In the genomic region with DNA sequence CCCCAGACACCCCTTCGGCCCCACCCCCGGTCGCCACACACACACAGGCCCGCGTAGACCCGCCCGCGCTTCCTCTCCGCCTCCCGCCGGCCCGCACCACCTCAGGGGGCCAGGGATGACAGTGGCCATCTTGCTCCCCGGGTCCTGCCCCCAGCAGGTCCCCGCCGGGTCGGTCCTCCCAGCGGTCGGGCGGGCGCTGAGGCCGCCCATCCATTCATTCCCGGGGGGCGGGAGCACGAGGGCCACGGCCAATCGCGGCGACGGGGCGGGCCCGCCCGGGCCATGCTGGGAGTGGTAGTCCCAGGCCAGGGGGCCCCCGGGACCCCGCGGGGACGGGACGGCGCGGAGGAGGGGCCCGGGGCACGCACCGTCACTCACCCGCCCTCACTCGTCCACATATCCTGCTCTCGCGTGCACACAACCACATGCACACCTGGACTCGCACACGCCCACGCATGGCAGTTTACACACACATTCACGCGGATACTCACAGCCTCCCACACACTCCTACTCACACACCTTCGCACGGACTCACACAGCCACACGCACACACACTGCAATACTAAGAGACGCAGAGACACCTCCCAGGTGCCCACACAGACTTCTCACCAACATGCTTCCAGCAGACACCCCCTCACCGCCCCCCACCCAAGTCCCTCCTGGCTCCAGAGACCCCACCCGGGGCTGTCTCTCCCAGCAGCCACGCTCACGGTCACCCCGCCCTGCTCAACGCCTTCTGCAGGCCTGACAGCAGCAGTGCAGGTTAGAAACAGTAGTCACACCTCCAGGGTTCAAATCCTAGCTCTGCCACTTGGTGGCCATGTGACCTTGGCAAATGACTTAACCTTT, we compare ENCODE assay signal across 8 cellular contexts. TPM values are rescaled to one million over a fixed set of nuclear protein-coding genes. Genes with fewer than 3 reads are reported as not detected.
DNase-seq lines count a peak whose midpoint lies in the region; ATAC-seq and TF ChIP-seq lines count a peak whose summit lies in the region.

A gene (minus strand): TSS at position 209 of the 849 bp plus-strand sequence. CDS start 80 bp downstream, at position 129.

- peaks cover 16% of the 10 kb centered on the region for H3K27me3 ChIP-seq in HUES6 (ENCODE audit: control insufficient read depth, insufficient read depth, low read length)
- H3K27me3 ChIP-seq in prostate gland (replicated peaks; ENCODE audit: insufficient read depth): peaks cover 19% of the 10 kb centered on the region

- peaks cover 25% of the 10 kb centered on the region for H3K4me1 Mint-ChIP-seq in activated naive CD4-positive, alpha-beta T cell treated with anti-CD3 and anti-CD28 coated beads for 36 hours (ENCODE audit: low read depth)

- no peak for TF ChIP-seq CTCF in prostate gland (IDR thresholded peaks at IDR 0.05)

- H3K27ac ChIP-seq in HUES6 (ENCODE audit: low read depth, low read length) (no peak within 1 kb of the TSS), prostate gland (no peak within 1 kb of the TSS)

- CTCF ChIA-PET in activated naive CD4-positive, alpha-beta T cell treated with anti-CD3 and anti-CD28 coated beads for 36 hours (lab: Charles Lee): interaction anchor here (1.1 to 1.3 kb wide), 4 partner anchors 9 to 321 kb away, joined by 3 to 5 read pairs (median 4); no protein-coding TSS in a partner anchor

- H3K9me3 Mint-ChIP-seq in activated naive CD4-positive, alpha-beta T cell treated with anti-CD3 and anti-CD28 coated beads for 36 hours: no peaks in the 10 kb centered on the region

- peak within 1 kb of the TSS; percentile 41 for H3K9ac ChIP-seq in HUES6 (ENCODE audit: low read length)

- intact Hi-C loops in activated naive CD4-positive, alpha-beta T cell treated with anti-CD3 and anti-CD28 coated beads for 36 hours (cut with micrococcal nuclease): loop anchor here (10.0 kb wide), 2 partner anchors 79 to 171 kb away; no protein-coding TSS in a partner anchor
- intact Hi-C loops in prostate gland (cut with DNase I): loop anchor here (5.0 kb wide), 1 partner anchor 322 kb away; no protein-coding TSS in a partner anchor

- H3K9me3 ChIP-seq in HUES6 (ENCODE audit: control insufficient read depth, insufficient read depth, low read depth, low read length): no peaks in the 10 kb centered on the region
- no peaks in the 10 kb centered on the region for H3K9me3 ChIP-seq in prostate gland

- no peaks in the 10 kb centered on the region for H3K36me3 Mint-ChIP-seq in activated naive CD4-positive, alpha-beta T cell treated with anti-CD3 and anti-CD28 coated beads for 36 hours (ENCODE audit: low read depth)

- no peaks in the 10 kb centered on the region for H3K36me3 ChIP-seq in HUES6 (ENCODE audit: control insufficient read depth, insufficient read depth, low read length)
- no peaks in the 10 kb centered on the region for H3K36me3 ChIP-seq in prostate gland

- H3K4me1 ChIP-seq in HUES6 (ENCODE audit: control insufficient read depth, insufficient read depth, low read length): peaks cover 19% of the 10 kb centered on the region
- peaks cover 11% of the 10 kb centered on the region for H3K4me1 ChIP-seq in prostate gland (replicated peaks)

- DNase-seq in COLO668 (lab: John Stamatoyannopoulos, UW; ENCODE audit: unreplicated experiment) (peak; percentile 86), RKO (ENCODE audit: low spot score) (peak; percentile 89), globus pallidus (ENCODE audit: low spot score) (peak; percentile 63), prostate gland (ENCODE audit: low spot score) (no peak)
- DNase-seq in activated naive CD4-positive, alpha-beta T cell treated with anti-CD3 and anti-CD28 coated beads for 36 hours: peak; percentile 51

- H3K27me3 Mint-ChIP-seq in activated naive CD4-positive, alpha-beta T cell treated with anti-CD3 and anti-CD28 coated beads for 36 hours (ENCODE audit: low read depth): peaks cover 65% of the 10 kb centered on the region

- H3K27ac Mint-ChIP-seq in activated naive CD4-positive, alpha-beta T cell treated with anti-CD3 and anti-CD28 coated beads for 36 hours: no peak within 1 kb of the TSS

- TF ChIP-seq POLR2A in prostate gland (IDR thresholded peaks at IDR 0.05): no peak

- H3K4me3 Mint-ChIP-seq in activated naive CD4-positive, alpha-beta T cell treated with anti-CD3 and anti-CD28 coated beads for 36 hours: peak within 1 kb of the TSS; percentile 68

- 5% methylated on average over 30 of the region's 61 CpGs for WGBS in prostate gland

- H3K4me3 ChIP-seq in HUES6 (ENCODE audit: low read depth, low read length) (peak within 1 kb of the TSS; percentile 69), prostate gland (peak within 1 kb of the TSS; percentile 12 to 26)

- ATAC-seq in GM19372 (IDR thresholded peaks at IDR 0.05; ENCODE audit: low read depth, unreplicated experiment) (peak; percentile 83), GM18907 (IDR thresholded peaks at IDR 0.05; ENCODE audit: unreplicated experiment) (no peak)

RNA-seq across cellular contexts. Expression of the gene that starts here (rescaled TPM):
- under 1 TPM; 0.41 to 0.77 TPM for total RNA-seq in activated naive CD4-positive, alpha-beta T cell treated with anti-CD3 and anti-CD28 coated beads for 36 hours
- total RNA-seq in prostate gland: 1 to 10 TPM in 1 of 2 donors, not detected in 1; 1.8 TPM

Comparison
In these comparisons a context has a peak if more than half of its experiments do, and no peak if none do; other contexts are left out.
1. Peak in DNase-seq in activated naive CD4-positive, alpha-beta T cell treated with anti-CD3 and anti-CD28 coated beads for 36 hours; RNA of the gene not detected or under 1 TPM.